Comparison of ENCODE assay signal across 23 cellular contexts in the genomic region with DNA sequence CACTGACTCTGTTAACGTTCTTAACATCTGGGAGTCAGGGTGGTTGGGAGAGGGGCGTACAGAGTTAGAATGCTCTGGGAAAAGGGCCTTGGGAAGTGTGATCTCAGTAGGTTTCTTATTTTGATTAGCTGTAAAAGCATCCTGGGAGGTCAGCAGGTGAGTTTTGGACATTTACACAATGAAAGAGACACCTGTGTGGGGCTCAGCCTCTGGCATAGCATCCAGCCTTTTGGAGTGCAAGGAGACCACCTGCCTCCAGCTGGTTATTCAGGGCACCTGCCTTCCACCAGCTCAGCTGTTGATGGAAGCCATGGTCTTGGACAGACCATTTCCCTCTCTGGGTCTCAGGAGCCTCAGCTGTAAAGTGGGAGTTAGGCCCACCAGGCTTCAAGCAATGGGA.
"Had no signal": no experiment of that assay in that cellular context is flagged by ENCODE, and none has a peak within 500 bp of the region (broad histone marks: within the 10 kb centered on the region; RNA-seq: fewer than 3 reads in every experiment).

No MANE protein-coding gene starts in this region.

- H3K9me3 Mint-ChIP-seq: naive B cell; natural killer cell treated with Interleukin-12 subunit alpha and Interleukin-12 subunit beta and Interleukin-15 and Interleukin-18, amount 100 ng/mL, for 72 hours; neural crest cell; type B pancreatic cell had no signal

- H3K36me3 Mint-ChIP-seq: naive B cell; natural killer cell treated with Interleukin-12 subunit alpha and Interleukin-12 subunit beta and Interleukin-15 and Interleukin-18, amount 100 ng/mL, for 72 hours; type B pancreatic cell had no signal

- ATAC-seq: left ventricle myocardium superior, mucosa of descending colon, sciatic nerve had no signal

- H3K27ac Mint-ChIP-seq: natural killer cell treated with Interleukin-12 subunit alpha and Interleukin-12 subunit beta and Interleukin-15 and Interleukin-18, amount 100 ng/mL, for 72 hours; type B pancreatic cell had no signal

- H3K4me3 ChIP-seq: coronary artery, esophagus squamous epithelium, lower lobe of right lung, mucosa of descending colon, prostate gland, right atrium auricular region, smooth muscle cell, stomach, tibial artery had no signal

- H3K9me3 ChIP-seq: esophagus squamous epithelium, lower lobe of right lung, mucosa of descending colon, prostate gland, right atrium auricular region, stomach, tibial artery had no signal

- H3K27me3 ChIP-seq: esophagus squamous epithelium, right atrium auricular region had no signal

- H3K4me3 Mint-ChIP-seq: naive B cell; natural killer cell treated with Interleukin-12 subunit alpha and Interleukin-12 subunit beta and Interleukin-15 and Interleukin-18, amount 100 ng/mL, for 72 hours; neural crest cell; type B pancreatic cell had no signal

- H3K4me1 Mint-ChIP-seq: naive B cell, neural crest cell had no signal

- H3K4me1 ChIP-seq: esophagus squamous epithelium, lower lobe of right lung, prostate gland, right atrium auricular region, tibial artery had no signal

- H3K27ac ChIP-seq: coronary artery, esophagus squamous epithelium, lower lobe of right lung, prostate gland, right atrium auricular region, stomach, tibial artery had no signal

- DNase-seq: effector memory CD4-positive, alpha-beta T cell; esophagus squamous epithelium; hypothalamus; left ventricle myocardium superior; lower lobe of right lung; mucosa of descending colon; naive B cell; nucleus accumbens; stimulated activated CD4-positive, alpha-beta T cell treated with anti-CD3 and anti-CD28 coated beads, Interleukin-12 subunit alpha, Interleukin-12 subunit beta, amount 100 ng/mL, for 4 hours; stimulated activated CD4-positive, alpha-beta T cell treated with anti-CD3 and anti-CD28 coated beads, Interleukin-1b, Interleukin-23, amount 100 ng/mL, for 48 hours; stimulated activated CD4-positive, alpha-beta T cell treated with anti-CD3 and anti-CD28 coated beads, Interleukin-4, amount 100 ng/mL, for 1 hour; stimulated activated CD8-positive, alpha-beta memory T cell treated with anti-CD3 and anti-CD28 coated beads, Interleukin-4, amount 100 ng/mL, for 48 hours; stimulated activated naive CD4-positive, alpha-beta T cell treated with Interleukin-2 at 50 U/mL for 16 hours; stomach had no signal

- H3K36me3 ChIP-seq: esophagus squamous epithelium, lower lobe of right lung, prostate gland, right atrium auricular region, stomach, tibial artery had no signal
